8 cellular contexts compared by ENCODE assay signal in the genomic region with DNA sequence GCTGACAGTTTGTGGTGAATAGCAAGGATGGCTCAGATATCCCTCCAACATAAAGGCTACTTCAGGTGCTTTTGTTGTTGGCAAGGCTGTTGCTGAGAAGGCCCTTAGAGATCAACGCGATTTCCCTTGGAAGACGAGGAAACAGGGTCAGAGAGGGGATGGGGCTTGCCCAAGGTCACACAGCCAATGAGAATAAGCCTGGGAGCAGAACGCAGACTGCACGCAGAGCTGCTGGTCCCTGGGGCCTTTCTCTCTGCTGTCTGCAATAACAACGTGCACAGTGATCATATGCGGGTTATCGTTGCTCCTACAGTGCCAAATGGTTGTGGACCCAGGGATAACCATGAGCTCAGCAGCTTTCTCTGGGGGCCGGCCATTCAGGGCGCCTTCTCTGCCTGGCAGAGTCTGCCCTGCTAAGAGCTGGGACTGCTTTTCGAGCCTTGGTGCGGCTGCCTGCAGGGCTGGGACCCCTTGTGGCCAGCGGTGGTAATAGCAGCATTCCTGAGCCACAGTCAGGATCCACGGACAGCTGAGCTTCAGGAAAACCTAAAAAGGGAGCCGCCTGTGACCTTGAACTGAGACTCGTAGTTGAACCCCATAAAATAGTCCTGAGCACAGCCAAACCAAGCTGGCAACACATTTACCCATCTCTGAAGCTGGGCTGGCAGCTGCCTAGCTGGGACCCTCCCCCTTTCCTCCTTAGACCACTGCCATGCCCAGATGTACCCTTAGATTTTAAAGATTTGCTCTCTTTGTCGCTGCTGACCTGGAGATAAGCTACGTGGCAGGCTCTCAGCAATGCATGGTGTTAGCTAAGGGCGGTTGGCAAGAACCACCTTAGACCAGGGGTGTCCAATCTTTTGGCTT. TPM values are rescaled to one million over a fixed set of nuclear protein-coding genes. Genes with fewer than 3 reads are reported as not detected.
DNase-seq lines count a peak whose midpoint lies in the region; ATAC-seq and TF ChIP-seq lines count a peak whose summit lies in the region.

No MANE protein-coding gene starts in this region.

- no peaks in the 10 kb centered on the region for H4K20me1 ChIP-seq in KMS-11 (ENCODE audit: insufficient read depth)

- ATAC-seq in T-helper 17 cell: peak; percentile 77
- peak; percentile 91 for ATAC-seq in sciatic nerve
- ATAC-seq in GM18502 (IDR thresholded peaks at IDR 0.05; ENCODE audit: poor library complexity, unreplicated experiment): no peak
- no peak for ATAC-seq in HG03280 (IDR thresholded peaks at IDR 0.05; ENCODE audit: unreplicated experiment)

- no peaks in the 10 kb centered on the region for H3K36me3 Mint-ChIP-seq in T-helper 17 cell (ENCODE audit: low read depth)

- no peaks in the 10 kb centered on the region for H3K36me3 ChIP-seq in KMS-11 (ENCODE audit: insufficient read depth)

- in situ Hi-C loops in astrocyte of the spinal cord (cut with HindIII; ENCODE audit: low sequenced_read_pairs): no loop called here

- peak overlapping the region; percentile 19 for H3K27ac Mint-ChIP-seq in T-helper 17 cell

- intact Hi-C loops in sciatic nerve (cut with DNase I): no loop called here

- no peak overlapping the region for H3K27ac ChIP-seq in KMS-11

- H3K27me3 Mint-ChIP-seq in T-helper 17 cell: no peaks in the 10 kb centered on the region

- H3K9me3 ChIP-seq in T-helper 17 cell (ENCODE audit: control insufficient read depth, low read length, poor library complexity, severe bottlenecking): no peaks in the 10 kb centered on the region

- DNase-seq in ELR (ENCODE audit: low read depth) (peak; percentile 73), T-helper 17 cell (peak; percentile 31 to 53 (median 32)), astrocyte of the spinal cord (ENCODE audit: low read depth, low spot score) (peak; percentile 70), hypothalamus (lab: John Stamatoyannopoulos, UW) (peak in 49 of 51 donors; percentile 8 to 80 (median 51)), sciatic nerve (ENCODE audit: low spot score) (peak; percentile 86)

- TF ChIP-seq CTCF in KMS-11 (conservative IDR thresholded peaks at IDR 0.05; ENCODE audit: low read depth, low read length) (peak; percentile 91), astrocyte of the spinal cord (IDR thresholded peaks at IDR 0.05; ENCODE audit: low read depth, low read length) (peak; percentile 98)

- no peak overlapping the region for H3K9ac ChIP-seq in KMS-11

- H3K79me2 ChIP-seq in KMS-11 (ENCODE audit: insufficient read depth, low read depth): no peaks in the 10 kb centered on the region

- H3K4me2 ChIP-seq in KMS-11: no peak overlapping the region

- no peak overlapping the region for H3K4me3 Mint-ChIP-seq in T-helper 17 cell

- H3K4me3 ChIP-seq in KMS-11 (IDR thresholded peaks at IDR 0.05; ENCODE audit: insufficient read depth, low read depth, low read length): no peak overlapping the region
- H3K4me3 ChIP-seq in astrocyte of the spinal cord (ENCODE audit: low read depth, low read length): no peak overlapping the region

- no peaks in the 10 kb centered on the region for H3K4me1 ChIP-seq in KMS-11 (ENCODE audit: low read depth, poor library complexity, severe bottlenecking)

- H2AFZ ChIP-seq in KMS-11 (ENCODE audit: low read depth): no peak overlapping the region

- H3K4me1 Mint-ChIP-seq in T-helper 17 cell: no peaks in the 10 kb centered on the region

- H3K27me3 ChIP-seq in KMS-11 (ENCODE audit: insufficient read depth, low read depth): no peaks in the 10 kb centered on the region

RNA-seq across cellular contexts. Expression of a gene that starts 39.8 kb away (rescaled TPM):
- total RNA-seq in T-helper 17 cell (under 1 TPM; 0.16 to 0.17 TPM), sciatic nerve (not detected)

Comparison
In these comparisons a context has a peak if more than half of its experiments do, and no peak if none do; other contexts are left out.
1. DNase-seq: peak in every context shown above with its lines; median percentile 86 in sciatic nerve; 73 in ELR; 70 in astrocyte of the spinal cord; 51 in hypothalamus; 32 in T-helper 17 cell.
2. ATAC-seq: peak in T-helper 17 cell (single experiment) and sciatic nerve (single experiment); none in GM18502 (single experiment) and HG03280 (single experiment).